In the genomic region with DNA sequence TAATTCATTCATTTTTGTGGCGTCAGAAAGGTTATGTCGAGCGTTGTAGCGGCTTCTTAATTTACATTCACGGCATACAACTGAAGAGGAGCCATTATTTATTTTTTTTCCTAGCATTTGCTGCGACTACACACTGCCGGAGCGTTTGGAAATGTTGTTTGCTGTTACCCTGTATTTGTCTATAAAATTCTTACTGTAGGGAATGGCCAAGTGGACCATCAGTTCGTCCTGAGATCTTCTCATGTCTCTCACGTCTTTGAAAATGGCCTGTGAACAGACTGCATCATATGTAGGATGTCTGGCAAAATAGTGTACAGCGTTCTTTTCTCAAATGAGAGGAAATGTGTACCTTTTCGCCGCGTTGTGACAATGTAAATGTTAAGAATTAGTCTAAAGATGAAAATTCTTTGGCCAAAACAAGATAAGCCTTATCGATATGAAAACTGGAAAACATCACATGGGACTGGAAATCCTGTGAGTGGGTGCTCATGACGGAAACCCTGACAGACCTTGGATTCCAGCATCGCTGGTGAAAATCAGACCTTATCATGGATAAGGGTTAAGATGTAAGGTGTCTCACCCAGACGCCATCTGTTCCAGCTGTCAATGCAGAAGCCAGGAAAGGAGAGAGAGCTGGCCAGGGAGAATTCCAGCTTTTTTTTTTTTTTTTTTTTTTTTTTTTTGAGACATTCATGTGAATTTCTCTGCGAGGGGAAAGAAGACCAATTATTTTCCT, we compare ENCODE assay signal across 8 cellular contexts. TPM values are rescaled to one million over a fixed set of nuclear protein-coding genes. Genes with fewer than 3 reads are reported as not detected.
DNase-seq lines count a peak whose midpoint lies in the region; ATAC-seq and TF ChIP-seq lines count a peak whose summit lies in the region.

No MANE protein-coding gene starts in this region.

- H3K9me3 ChIP-seq in PC-9 (ENCODE audit: insufficient read depth, low read depth): no peaks in the 10 kb centered on the region

- TF ChIP-seq CTCF in GM13976 (IDR thresholded peaks at IDR 0.05; ENCODE audit: borderline replicate concordance, control extremely low read depth, extremely low read depth, insufficient read depth, missing control alignments) (no peak), PC-9 (conservative IDR thresholded peaks at IDR 0.05) (no peak), progenitor cell of endocrine pancreas (IDR thresholded peaks at IDR 0.05; ENCODE audit: unreplicated experiment) (no peak), GM10266 (IDR thresholded peaks at IDR 0.05; ENCODE audit: control insufficient read depth, insufficient read depth, low read depth, missing control alignments) (no peak)

- in situ Hi-C loops in GM13976 (cut with MboI; ENCODE audit: low sequenced_read_pairs, unreplicated experiment): no loop called here

- H3K27ac Mint-ChIP-seq in progenitor cell of endocrine pancreas: peak overlapping the region; percentile 26

- ATAC-seq in HG03108 (IDR thresholded peaks at IDR 0.05; ENCODE audit: unreplicated experiment): no peak

- DNase-seq in GM13976 (ENCODE audit: low spot score) (peak; percentile 11), PC-9 (no peak), epithelial cell of prostate (ENCODE audit: low read depth, low spot score) (no peak), progenitor cell of endocrine pancreas (ENCODE audit: low spot score, unreplicated experiment) (no peak), SIG-M5 treated with dmso at 0.1 percent for 504 hours (lab: John Stamatoyannopoulos, UW; ENCODE audit: unreplicated experiment) (no peak), GM10266 (ENCODE audit: extremely low spot score) (no peak), COLO668 (lab: John Stamatoyannopoulos, UW; ENCODE audit: unreplicated experiment) (no peak)

- H3K27me3 Mint-ChIP-seq in progenitor cell of endocrine pancreas: no peaks in the 10 kb centered on the region

- H3K4me1 Mint-ChIP-seq in progenitor cell of endocrine pancreas (ENCODE audit: low read depth): peaks cover 20% of the 10 kb centered on the region

- no peak overlapping the region for H3K27ac ChIP-seq in PC-9
- H3K27ac ChIP-seq in epithelial cell of prostate: peak overlapping the region; percentile 62

- H3K27me3 ChIP-seq in PC-9 (ENCODE audit: insufficient read depth, low read depth): no peaks in the 10 kb centered on the region

- peak overlapping the region; percentile 76 for H3K4me3 Mint-ChIP-seq in progenitor cell of endocrine pancreas (ENCODE audit: low read depth)

- H3K4me1 ChIP-seq in PC-9 (replicated peaks; ENCODE audit: insufficient read depth): peaks cover 21% of the 10 kb centered on the region

- H3F3A ChIP-seq in PC-9 (ENCODE audit: insufficient read depth, low read depth): peaks cover 23% of the 10 kb centered on the region

- H3K4me2 ChIP-seq in PC-9: peak overlapping the region; percentile 82

- H3K4me3 ChIP-seq in PC-9: peak overlapping the region; percentile 79

- CTCF ChIA-PET in PC-9 (lab: Charles Lee): interaction anchor here (0.6 to 0.7 kb wide), 2 partner anchors 24 to 770 kb away, joined by 3 to 4 read pairs; no protein-coding TSS in a partner anchor

- H4K20me1 ChIP-seq in PC-9 (ENCODE audit: insufficient read depth): peaks cover 27% of the 10 kb centered on the region

- intact Hi-C loops in PC-9 (cut with micrococcal nuclease; ENCODE audit: unreplicated experiment): loop anchor here (10.0 kb wide), 1 partner anchor 296 kb away; no protein-coding TSS in a partner anchor

- H3K36me3 Mint-ChIP-seq in progenitor cell of endocrine pancreas (ENCODE audit: insufficient read depth): no peaks in the 10 kb centered on the region

- H3K79me2 ChIP-seq in PC-9 (ENCODE audit: low read depth): peaks cover 56% of the 10 kb centered on the region

- H3K9me2 ChIP-seq in PC-9 (ENCODE audit: insufficient read depth): no peaks in the 10 kb centered on the region

- H2AFZ ChIP-seq in PC-9: peak overlapping the region; percentile 82

- TSS peak; percentile 66 for BruUV-seq in PC-9 (replicated peaks; lab: Mats Ljungman, UMichigan)

- H3K36me3 ChIP-seq in PC-9 (ENCODE audit: low read depth): no peaks in the 10 kb centered on the region

- POLR2A ChIA-PET in PC-9 (lab: Charles Lee; ENCODE audit: unreplicated experiment): interaction anchor here (0.6 kb wide), 1 partner anchor 943 kb away, joined by 4 read pairs; no protein-coding TSS in a partner anchor

- H3K9me3 Mint-ChIP-seq in progenitor cell of endocrine pancreas (ENCODE audit: low read depth): no peaks in the 10 kb centered on the region

RNA-seq across cellular contexts. Expression of gene TRAF3, which starts 1.5 kb away (rescaled TPM):
- total RNA-seq in PC-9 (2021): 38.6 and 41.3 TPM in 2 replicates
- total RNA-seq in progenitor cell of endocrine pancreas: 26.3 and 26.6 TPM in 2 replicates
